ENCODE assay signal across 8 cellular contexts in the genomic region with DNA sequence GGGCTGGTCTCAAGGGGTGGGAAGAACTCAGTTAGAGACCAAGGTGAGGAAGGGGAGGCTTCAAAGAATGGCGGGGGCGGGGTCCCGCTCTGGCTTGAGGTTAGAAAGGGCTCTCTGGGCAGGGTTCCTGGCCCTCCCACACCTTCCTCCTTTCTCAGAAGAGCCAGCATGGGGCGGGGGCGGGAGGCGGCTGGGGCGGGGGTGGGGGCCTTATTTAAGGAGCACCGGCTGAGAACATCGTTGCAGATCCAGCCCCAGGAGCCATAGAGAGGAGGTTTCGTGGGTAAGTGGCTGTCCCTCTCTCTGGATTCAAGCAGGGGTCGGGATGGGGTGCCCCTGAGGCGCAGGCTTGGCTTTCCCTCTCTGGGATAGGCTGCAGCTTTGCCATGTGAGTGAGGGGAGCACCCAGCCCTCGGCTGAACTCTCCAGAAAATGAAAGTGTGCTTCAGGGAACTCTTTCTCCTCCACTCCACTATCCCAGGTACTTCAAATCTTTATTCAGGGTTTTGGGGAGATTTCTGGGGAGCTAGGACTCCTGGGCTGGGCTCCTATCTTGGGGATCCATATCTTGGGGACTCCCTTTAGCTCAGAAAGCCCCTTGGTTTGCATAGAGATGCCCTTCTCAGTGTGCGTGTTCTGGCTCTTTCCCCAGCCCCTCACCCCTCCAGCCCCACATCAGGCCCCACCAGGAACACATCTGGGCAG. TPM values are rescaled to one million over a fixed set of nuclear protein-coding genes. Genes with fewer than 3 reads are reported as not detected.
DNase-seq lines count a peak whose midpoint lies in the region; ATAC-seq and TF ChIP-seq lines count a peak whose summit lies in the region.

No MANE protein-coding gene starts in this region.

- H3K23ac ChIP-seq in mesenchymal stem cell (ENCODE audit: low read length in 2 of 2) = no peak overlapping the region

- H3K4me3 Mint-ChIP-seq in activated naive CD4-positive, alpha-beta T cell treated with anti-CD3 and anti-CD28 coated beads, Interleukin-2, amount 10 ng/mL, durations not matched to agents 7 days and 5 days = peak overlapping the region; percentile 79

- no peak overlapping the region for H3K14ac ChIP-seq in mesenchymal stem cell (ENCODE audit: low read length in 2 of 2)

- peaks cover 25% of the 10 kb centered on the region for H3K36me3 Mint-ChIP-seq in activated naive CD4-positive, alpha-beta T cell treated with anti-CD3 and anti-CD28 coated beads, Interleukin-2, amount 10 ng/mL, durations not matched to agents 7 days and 5 days

- no peak overlapping the region for H2BK5ac ChIP-seq in mesenchymal stem cell (ENCODE audit: low read depth, low read length, poor library complexity, severe bottlenecking)

- no peak overlapping the region for H2AFZ ChIP-seq in mesenchymal stem cell (ENCODE audit: low read depth, low read length)

- CTCF ChIA-PET in activated naive CD4-positive, alpha-beta T cell treated with anti-CD3 and anti-CD28 coated beads, Interleukin-2, amount 10 ng/mL, durations not matched to agents 7 days and 5 days (lab: Charles Lee) = interaction anchor here (0.9 to 2.9 kb wide), 9 partner anchors 13 to 206 kb away, joined by 3 to 10 read pairs (median 5); no protein-coding TSS in a partner anchor

- H3K4ac ChIP-seq in mesenchymal stem cell (ENCODE audit: low read depth in 1 of 2, low read length in 2 of 2) = peak overlapping the region; percentile 55 to 70

- no peak overlapping the region for H3K27ac ChIP-seq in right cardiac atrium (ENCODE audit: low read length)
- peak overlapping the region in 1 of 2 donors; percentile 48 for H3K27ac ChIP-seq in right atrium auricular region
- no peak overlapping the region for H3K27ac ChIP-seq in mesenchymal stem cell (ENCODE audit: low read length, poor library complexity, severe bottlenecking)

- intact Hi-C loops in right cardiac atrium (cut with DNase I) = no loop called here

- H2BK120ac ChIP-seq in mesenchymal stem cell (ENCODE audit: low read depth, low read length) = peak overlapping the region; percentile 42

- no peak overlapping the region for H3K4me2 ChIP-seq in mesenchymal stem cell (ENCODE audit: low read length, poor library complexity, severe bottlenecking)

- H3K27me3 ChIP-seq in right cardiac atrium (ENCODE audit: control insufficient read depth, insufficient read depth) (no peaks in the 10 kb centered on the region), right atrium auricular region (no peaks in the 10 kb centered on the region), mesenchymal stem cell (ENCODE audit: control insufficient read depth in 1 of 2, insufficient read depth in 1 of 2, low read length in 2 of 2) (peaks cover 0 to 32% of the 10 kb centered on the region in 2 experiments)

- H3K4me1 ChIP-seq in right cardiac atrium (ENCODE audit: control insufficient read depth, insufficient read depth, low read length) (peaks cover 2% of the 10 kb centered on the region), right atrium auricular region (peaks cover 0 to 21% of the 10 kb centered on the region in 2 donors), mesenchymal stem cell (ENCODE audit: control insufficient read depth, insufficient read depth, low read depth, low read length) (peaks cover 16% of the 10 kb centered on the region)

- H3K9ac ChIP-seq in mesenchymal stem cell (ENCODE audit: low read length) = peak overlapping the region; percentile 72

- H3K27me3 Mint-ChIP-seq in activated naive CD4-positive, alpha-beta T cell treated with anti-CD3 and anti-CD28 coated beads, Interleukin-2, amount 10 ng/mL, durations not matched to agents 7 days and 5 days = peaks cover 4% of the 10 kb centered on the region

- H3K9me3 Mint-ChIP-seq in activated naive CD4-positive, alpha-beta T cell treated with anti-CD3 and anti-CD28 coated beads, Interleukin-2, amount 10 ng/mL, durations not matched to agents 7 days and 5 days = no peaks in the 10 kb centered on the region

- H3K4me3 ChIP-seq in right cardiac atrium (ENCODE audit: low read length) = peak overlapping the region; percentile 31
- H3K4me3 ChIP-seq in right atrium auricular region = peak overlapping the region in 1 of 2 donors; percentile 24
- H3K4me3 ChIP-seq in mesenchymal stem cell (ENCODE audit: insufficient read depth in 1 of 2, low read depth in 1 of 2, low read length in 2 of 2) = peak overlapping the region; percentile 12 to 76

- peak overlapping the region; percentile 93 for H3K27ac Mint-ChIP-seq in activated naive CD4-positive, alpha-beta T cell treated with anti-CD3 and anti-CD28 coated beads, Interleukin-2, amount 10 ng/mL, durations not matched to agents 7 days and 5 days

- peak overlapping the region; percentile 16 to 52 for H3K18ac ChIP-seq in mesenchymal stem cell (ENCODE audit: low read depth in 1 of 2, low read length in 2 of 2)

- TF ChIP-seq CTCF in right atrium auricular region (IDR thresholded peaks at IDR 0.05) = no peak

- H3K9me3 ChIP-seq in right cardiac atrium (ENCODE audit: control insufficient read depth, low read length) (no peaks in the 10 kb centered on the region), right atrium auricular region (no peaks in the 10 kb centered on the region), mesenchymal stem cell (ENCODE audit: control insufficient read depth, low read length) (no peaks in the 10 kb centered on the region)

- ATAC-seq in right cardiac atrium = no peak
- ATAC-seq in esophagus mucosa = no peak
- ATAC-seq in HG02798 (IDR thresholded peaks at IDR 0.05; ENCODE audit: poor library complexity, unreplicated experiment) = no peak

- no peak overlapping the region for H2BK15ac ChIP-seq in mesenchymal stem cell (ENCODE audit: low read depth, poor library complexity, severe bottlenecking)

- peak overlapping the region; percentile 99 for H4K8ac ChIP-seq in mesenchymal stem cell (ENCODE audit: low read length)

- peak overlapping the region in 1 of 2 experiments; percentile 14 for H2BK12ac ChIP-seq in mesenchymal stem cell (ENCODE audit: low read length in 2 of 2)

- H2AK5ac ChIP-seq in mesenchymal stem cell (ENCODE audit: low read length, severe bottlenecking) = no peak overlapping the region

- H3K79me1 ChIP-seq in mesenchymal stem cell (replicated peaks; ENCODE audit: low read length, poor library complexity, severe bottlenecking) = peaks cover 5% of the 10 kb centered on the region

- 8% methylated on average over 14 of the region's 14 CpGs for WGBS in right cardiac atrium
- WGBS in mesenchymal stem cell = 35% methylated on average over 6 of the region's 14 CpGs

- no peaks in the 10 kb centered on the region for H3K36me3 ChIP-seq in right atrium auricular region
- H3K36me3 ChIP-seq in mesenchymal stem cell (ENCODE audit: control insufficient read depth in 1 of 2, insufficient read depth in 2 of 2, low read depth in 1 of 2, low read length in 2 of 2) = peaks cover 0 to 2% of the 10 kb centered on the region in 2 experiments

- no peak overlapping the region for H4K91ac ChIP-seq in mesenchymal stem cell (ENCODE audit: low read length)

- H3K4me1 Mint-ChIP-seq in activated naive CD4-positive, alpha-beta T cell treated with anti-CD3 and anti-CD28 coated beads, Interleukin-2, amount 10 ng/mL, durations not matched to agents 7 days and 5 days = peaks cover 66% of the 10 kb centered on the region

- no peak for DNase-seq in right cardiac atrium
- no peak for DNase-seq in right atrium auricular region (ENCODE audit: low spot score)
- DNase-seq in activated naive CD4-positive, alpha-beta T cell treated with anti-CD3 and anti-CD28 coated beads, Interleukin-2, amount 10 ng/mL, durations not matched to agents 7 days and 5 days = peak; percentile 81
- no peak for DNase-seq in mesenchymal stem cell
- DNase-seq in NCI-H2107 (lab: John Stamatoyannopoulos, UW) = no peak
- DNase-seq in NCI-H526 (lab: John Stamatoyannopoulos, UW) = no peak

RNA-seq across cellular contexts. Expression of a gene that starts 3.3 kb away (rescaled TPM):
- total RNA-seq in right cardiac atrium = 10 to 100 TPM; 68.7 to 78.6 (median 71.6) TPM
- polyA plus RNA-seq in right cardiac atrium = 94.6 TPM
- total RNA-seq in right atrium auricular region = 10 to 100 TPM; 79.1 to 87.1 TPM
- 77.8 TPM for polyA plus RNA-seq in mesenchymal stem cell (2013, experiment 1 of 2)
- 80.7 TPM for polyA plus RNA-seq in mesenchymal stem cell (2013, experiment 2 of 2)
- 23.7 TPM for total RNA-seq in esophagus mucosa

RNA-seq across cellular contexts. Expression of a gene that starts 15.0 kb away (rescaled TPM):
- total RNA-seq in right cardiac atrium (10 to 100 TPM; 14.0 to 15.6 (median 14.4) TPM), right atrium auricular region (10 to 100 TPM; 16.6 to 21.3 TPM), esophagus mucosa (9.4 TPM)
- polyA plus RNA-seq in right cardiac atrium = 14.4 TPM
- polyA plus RNA-seq in mesenchymal stem cell (2013, experiment 1 of 2) = 7.3 TPM
- polyA plus RNA-seq in mesenchymal stem cell (2013, experiment 2 of 2) = 7.5 TPM

RNA-seq across cellular contexts. Expression of a gene that starts 15.7 kb away (rescaled TPM):
- total RNA-seq in right cardiac atrium = not detected
- 0.09 TPM for polyA plus RNA-seq in right cardiac atrium
- not detected for total RNA-seq in right atrium auricular region
- not detected for polyA plus RNA-seq in mesenchymal stem cell (2013, experiment 1 of 2)
- 0.03 TPM for polyA plus RNA-seq in mesenchymal stem cell (2013, experiment 2 of 2)
- total RNA-seq in esophagus mucosa = 1.6 TPM

RNA-seq across cellular contexts. Expression of a gene that starts 17.1 kb away (rescaled TPM):
- total RNA-seq in right cardiac atrium (1 to 10 TPM; 4.6 to 9.4 (median 6.6) TPM), right atrium auricular region (1 to 10 TPM; 2.2 to 9.7 TPM), esophagus mucosa (2.0 TPM)
- polyA plus RNA-seq in right cardiac atrium = 5.7 TPM
- 2.6 TPM for polyA plus RNA-seq in mesenchymal stem cell (2013, experiment 1 of 2)
- polyA plus RNA-seq in mesenchymal stem cell (2013, experiment 2 of 2) = 2.2 TPM

RNA-seq across cellular contexts. Expression of a gene that starts 40.2 kb away (rescaled TPM):
- total RNA-seq in right cardiac atrium = 10 to 100 TPM in 3 of 4 donors, 1 to 10 TPM in 1; 9.3 to 18.2 (median 15.3) TPM
- polyA plus RNA-seq in right cardiac atrium = 9.7 TPM
- total RNA-seq in right atrium auricular region = 10 to 100 TPM in 1 of 2 donors, 1 to 10 TPM in 1; 7.3 to 15.6 TPM
- polyA plus RNA-seq in mesenchymal stem cell (2013, experiment 1 of 2) = 11.8 TPM
- polyA plus RNA-seq in mesenchymal stem cell (2013, experiment 2 of 2) = 11.2 TPM
- total RNA-seq in esophagus mucosa = 10.3 TPM
